In the genomic region with DNA sequence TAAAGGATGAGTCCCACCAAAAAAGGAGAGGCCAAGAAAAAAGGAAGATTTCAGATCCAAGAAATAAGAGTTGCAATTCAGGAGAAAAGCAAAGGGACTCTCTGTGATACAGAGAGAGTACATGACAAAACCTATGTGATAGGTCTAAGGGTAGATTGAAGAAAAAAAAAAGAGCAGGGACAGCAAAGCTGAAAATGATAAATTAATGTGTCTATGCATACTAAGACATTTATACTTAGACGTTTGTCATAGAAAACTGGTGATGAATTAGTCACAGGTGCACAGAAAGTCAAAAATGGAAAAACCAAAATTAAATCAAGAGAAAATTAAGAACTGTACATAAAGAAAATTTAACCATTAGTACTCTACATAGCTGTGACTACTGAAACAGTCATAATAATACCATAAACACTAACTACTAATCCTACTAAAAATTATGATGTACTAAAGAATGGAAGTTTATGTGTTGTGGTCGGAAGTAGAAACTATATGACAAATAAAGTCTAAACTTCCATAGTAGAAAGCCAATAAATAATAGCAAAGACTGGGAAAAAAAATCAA, we compare ENCODE assay signal across 28 cellular contexts. TPM values are rescaled to one million over a fixed set of nuclear protein-coding genes. Genes with fewer than 3 reads are reported as not detected.
DNase-seq lines count a peak whose midpoint lies in the region; ATAC-seq and FAIRE-seq lines count a peak whose summit lies in the region.
"Had no signal": no experiment of that assay in that cellular context is flagged by ENCODE, and none has a peak within 500 bp of the region (broad histone marks: within the 10 kb centered on the region; RNA-seq: fewer than 3 reads in every experiment).

No MANE protein-coding gene starts in this region.

- intact Hi-C loops in activated CD4-positive, alpha-beta T cell treated with anti-CD3 and anti-CD28 coated beads, Interleukin-2, amount 10 ng/mL, durations not matched to agents 24 days and 14 days (cut with micrococcal nuclease): no loop called here

- no peaks in the 10 kb centered on the region for H3K4me1 ChIP-seq in small intestine (ENCODE audit: control insufficient read depth in 2 of 2, insufficient read depth in 1 of 2, low read depth in 1 of 2, low read length in 1 of 2)
- H3K4me1 ChIP-seq: Peyer's patch had no signal

- no peak for ATAC-seq in HG02642 (IDR thresholded peaks at IDR 0.05; ENCODE audit: poor library complexity, unreplicated experiment)
- no peak for ATAC-seq in HG03196 (IDR thresholded peaks at IDR 0.05; ENCODE audit: unreplicated experiment)

- peaks cover 3 to 15% of the 10 kb centered on the region in 2 donors for H3K36me3 ChIP-seq in small intestine (ENCODE audit: control insufficient read depth in 2 of 2, insufficient read depth in 2 of 2, low read length in 2 of 2)

- no peaks in the 10 kb centered on the region for H3K9me3 ChIP-seq in small intestine (ENCODE audit: control insufficient read depth, low read depth)
- H3K9me3 ChIP-seq: Peyer's patch had no signal

- WGBS in small intestine, 3 donors: 84 to 86% (median 84%) methylated on average over 2 of the region's 2 CpGs

- peaks cover 82% of the 10 kb centered on the region for H3K36me3 Mint-ChIP-seq in activated CD4-positive, alpha-beta T cell treated with anti-CD3 and anti-CD28 coated beads, Interleukin-2, amount 10 ng/mL, durations not matched to agents 24 days and 14 days (ENCODE audit: low read depth)
- peaks cover 41% of the 10 kb centered on the region for H3K36me3 Mint-ChIP-seq in activated naive CD8-positive, alpha-beta T cell

- no peaks in the 10 kb centered on the region for H3K27me3 Mint-ChIP-seq in activated CD4-positive, alpha-beta T cell treated with anti-CD3 and anti-CD28 coated beads, Interleukin-2, amount 10 ng/mL, durations not matched to agents 24 days and 14 days
- no peaks in the 10 kb centered on the region for H3K27me3 Mint-ChIP-seq in activated naive CD8-positive, alpha-beta T cell
- H3K27me3 Mint-ChIP-seq: CD4-positive, alpha-beta T cell had no signal

- H3K4me3 Mint-ChIP-seq in activated CD4-positive, alpha-beta T cell treated with anti-CD3 and anti-CD28 coated beads, Interleukin-2, amount 10 ng/mL, durations not matched to agents 24 days and 14 days: no peak overlapping the region
- H3K4me3 Mint-ChIP-seq in activated naive CD8-positive, alpha-beta T cell: no peak overlapping the region
- H3K4me3 Mint-ChIP-seq: CD4-positive, alpha-beta T cell had no signal

- H3K9me3 Mint-ChIP-seq in activated CD4-positive, alpha-beta T cell treated with anti-CD3 and anti-CD28 coated beads, Interleukin-2, amount 10 ng/mL, durations not matched to agents 24 days and 14 days: peaks cover 10% of the 10 kb centered on the region
- no peaks in the 10 kb centered on the region for H3K9me3 Mint-ChIP-seq in activated naive CD8-positive, alpha-beta T cell (ENCODE audit: low read depth)

- peak; percentile 4 for FAIRE-seq in GM19239 (lab: Jason Lieb, UNC)
- peak; percentile 44 for FAIRE-seq in small intestine (lab: Jason Lieb, UNC)
- FAIRE-seq: A204.1, G401.6, H1 had no signal

- no peak for DNase-seq in activated CD4-positive, alpha-beta T cell treated with anti-CD3 and anti-CD28 coated beads, Interleukin-2, amount 10 ng/mL, durations not matched to agents 24 days and 14 days
- no peak for DNase-seq in activated CD4-positive, alpha-beta T cell treated with anti-CD3 and anti-CD28 coated beads, Interleukin-2, amount 50 U/mL, for 48 hours
- DNase-seq in GM19239 (ENCODE audit: insufficient read length, low spot score) (no peak), small intestine (no peak)
- DNase-seq: AML-193; CD4-positive, alpha-beta T cell; COR-L47; HCEC 1CT; IMR-90; NCI-H1048; NCI-H1417 treated with DMSO at 0.1 percent for 48 hours; NCI-H1694 treated with DMSO at 0.1 percent for 48 hours; NCI-H2081; NCI-H2227 treated with DMSO at 0.1 percent for 48 hours; NCI-H510A; NCI-H69; OCI-M1; Peyer's patch; SHP77 treated with DMSO at 0.1 percent for 48 hours had no signal

- H3K4me3 ChIP-seq in small intestine (ENCODE audit: low read depth in 1 of 2, low read length in 2 of 2): no peak overlapping the region
- H3K4me3 ChIP-seq: Peyer's patch had no signal

- no peaks in the 10 kb centered on the region for H3K27me3 ChIP-seq in small intestine (ENCODE audit: control insufficient read depth in 2 of 2, insufficient read depth in 2 of 2, low read length in 2 of 2)
- H3K27me3 ChIP-seq: BLaER1 treated with 17β-estradiol and CSF1 and Interleukin-3, amounts not matched to agents 10 nM and 100 nM; Peyer's patch had no signal

- peaks cover 18% of the 10 kb centered on the region for H3K4me1 Mint-ChIP-seq in activated CD4-positive, alpha-beta T cell treated with anti-CD3 and anti-CD28 coated beads, Interleukin-2, amount 10 ng/mL, durations not matched to agents 24 days and 14 days
- peaks cover 44% of the 10 kb centered on the region for H3K4me1 Mint-ChIP-seq in activated naive CD8-positive, alpha-beta T cell (ENCODE audit: low read depth)

- H3K27ac ChIP-seq in small intestine (ENCODE audit: low read depth in 1 of 2, low read length in 1 of 2): no peak overlapping the region
- H3K27ac ChIP-seq: BLaER1 treated with 17β-estradiol and CSF1 and Interleukin-3, amounts not matched to agents 10 nM and 100 nM; KMS-11; Peyer's patch had no signal

- H3K27ac Mint-ChIP-seq in activated CD4-positive, alpha-beta T cell treated with anti-CD3 and anti-CD28 coated beads, Interleukin-2, amount 10 ng/mL, durations not matched to agents 24 days and 14 days: peak overlapping the region; percentile 30
- peak overlapping the region; percentile 18 for H3K27ac Mint-ChIP-seq in activated naive CD8-positive, alpha-beta T cell
- H3K27ac Mint-ChIP-seq: CD4-positive, alpha-beta T cell had no signal

RNA-seq across cellular contexts. Expression of gene CENPC, which starts 9.9 kb away (rescaled TPM):
- 25.7 and 28.3 TPM in 2 replicates for total RNA-seq in activated CD4-positive, alpha-beta T cell treated with anti-CD3 and anti-CD28 coated beads, Interleukin-2, amount 10 ng/mL, durations not matched to agents 24 days and 14 days
- polyA plus RNA-seq in small intestine: 1 to 10 TPM; 4.0 to 5.1 (median 4.9) TPM

RNA-seq across cellular contexts. Expression of gene STAP1, which starts 23.2 kb away (rescaled TPM):
- 15.0 and 15.6 TPM in 2 replicates for total RNA-seq in activated CD4-positive, alpha-beta T cell treated with anti-CD3 and anti-CD28 coated beads, Interleukin-2, amount 10 ng/mL, durations not matched to agents 24 days and 14 days
- 1 to 10 TPM in 1 of 3 donors, under 1 TPM in 2; 0.45 to 2.7 (median 0.88) TPM for polyA plus RNA-seq in small intestine
- total RNA-seq: H1, IMR-90 had no signal
- polyA plus RNA-seq: AG04450, H1, IMR-90 had no signal
